ENCODE assay signal across 1 cellular context in the genomic region with DNA sequence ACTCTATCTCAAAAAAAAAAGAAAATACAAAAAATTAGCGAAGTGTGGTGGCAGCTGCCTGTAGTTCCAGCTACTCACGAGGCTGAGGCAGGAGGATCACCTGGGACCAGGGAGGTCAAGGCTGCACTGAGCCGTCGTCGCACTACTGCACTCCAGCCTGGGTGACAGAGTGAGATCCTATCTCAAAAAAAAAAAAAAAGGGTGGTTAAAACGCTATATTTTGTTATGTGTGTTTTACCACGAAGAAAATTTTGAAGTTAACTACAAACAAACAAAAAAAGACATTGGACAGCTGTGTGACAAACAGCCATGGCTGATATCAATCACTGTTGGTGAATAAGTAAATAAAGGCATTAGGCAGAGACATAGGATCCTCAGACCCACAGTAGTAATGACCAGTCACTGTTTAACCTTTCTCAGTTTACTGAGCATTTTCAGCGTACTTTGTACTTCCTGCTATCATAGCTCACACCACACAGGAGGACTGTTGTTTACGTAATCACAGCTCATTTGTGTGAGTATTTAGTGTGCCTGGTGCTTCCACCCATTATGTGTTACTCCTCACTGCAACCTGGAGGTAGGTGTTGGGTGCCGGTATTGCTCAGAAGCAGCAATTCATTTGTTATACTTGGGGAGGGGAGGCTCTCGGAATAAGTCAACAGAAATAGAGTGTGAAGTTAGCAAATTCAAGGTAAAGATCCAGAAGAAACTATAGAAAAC.
TF ChIP-seq lines count a peak whose summit lies in the region.

No MANE protein-coding gene starts in this region.

TF ChIP-seq in GM23338, 12 proteins besides CTCF, POLR2A, EP300 and RAD21 (continued from another document):
- TF ChIP-seq NANOG (IDR thresholded peaks at IDR 0.05; ENCODE audit: borderline replicate concordance) (no peak), EZH2phosphoT487 (IDR thresholded peaks at IDR 0.05; ENCODE audit: unreplicated experiment) (no peak)
